ENCODE assay signal across 29 cellular contexts in genomic region chr3:57052662-57053061, GRCh38. TPM values are rescaled to one million over a fixed set of nuclear protein-coding genes. Genes with fewer than 3 reads are reported as not detected.
"Had no signal": no experiment of that assay in that cellular context is flagged by ENCODE, and none has a peak within 500 bp of the region (broad histone marks: within the 10 kb centered on the region; RNA-seq: fewer than 3 reads in every experiment).

No MANE protein-coding gene starts in this region.

- H3K9me3 ChIP-seq: esophagus squamous epithelium, gastrocnemius medialis, left lung, lower lobe of right lung, mucosa of descending colon had no signal

- H3K4me3 ChIP-seq: coronary artery, dorsolateral prefrontal cortex, esophagus squamous epithelium, gastrocnemius medialis, hepatocyte, left lung, lower lobe of right lung, mucosa of descending colon had no signal

- DNase-seq: dermis blood vessel endothelial cell; dorsolateral prefrontal cortex; effector CD4-positive, alpha-beta T cell; effector memory CD4-positive, alpha-beta T cell; erythroblast; esophagus squamous epithelium; foreskin fibroblast; foreskin melanocyte; gastrocnemius medialis; glutamatergic neuron; head of caudate nucleus; hypothalamus; immature natural killer cell; left cardiac atrium; left lung; left ventricle myocardium superior; lower lobe of right lung; mesenchymal stem cell; naive B cell; naive thymus-derived CD8-positive, alpha-beta T cell had no signal

- H3K36me3 ChIP-seq: esophagus squamous epithelium, gastrocnemius medialis, left lung, lower lobe of right lung had no signal

- H3K27ac ChIP-seq: coronary artery, dorsolateral prefrontal cortex, epithelial cell of prostate, gastrocnemius medialis, hepatocyte, left lung, lower lobe of right lung had no signal

- H3K4me1 ChIP-seq: gastrocnemius medialis, left lung, lower lobe of right lung had no signal

- ATAC-seq: gastrocnemius medialis; left cardiac atrium; left lung; left ventricle myocardium superior; lower lobe of right lung; naive thymus-derived CD8-positive, alpha-beta T cell had no signal

- H3K27me3 ChIP-seq: dorsolateral prefrontal cortex, esophagus squamous epithelium, gastrocnemius medialis, hepatocyte, left lung had no signal

RNA-seq across cellular contexts. Expression of gene SPATA12, which starts 7.8 kb away (rescaled TPM):
- total RNA-seq: esophagus mucosa; gastrocnemius medialis; left cardiac atrium; left ventricle myocardium superior; lower leg skin; lung microvascular endothelial cell; mesenteric fat pad; mesothelial cell of epicardium; naive thymus-derived CD8-positive, alpha-beta T cell had no signal
- polyA plus RNA-seq: immature natural killer cell; naive thymus-derived CD8-positive, alpha-beta T cell had no signal
